Comparison of ENCODE assay signal across 9 cellular contexts in the genomic region with DNA sequence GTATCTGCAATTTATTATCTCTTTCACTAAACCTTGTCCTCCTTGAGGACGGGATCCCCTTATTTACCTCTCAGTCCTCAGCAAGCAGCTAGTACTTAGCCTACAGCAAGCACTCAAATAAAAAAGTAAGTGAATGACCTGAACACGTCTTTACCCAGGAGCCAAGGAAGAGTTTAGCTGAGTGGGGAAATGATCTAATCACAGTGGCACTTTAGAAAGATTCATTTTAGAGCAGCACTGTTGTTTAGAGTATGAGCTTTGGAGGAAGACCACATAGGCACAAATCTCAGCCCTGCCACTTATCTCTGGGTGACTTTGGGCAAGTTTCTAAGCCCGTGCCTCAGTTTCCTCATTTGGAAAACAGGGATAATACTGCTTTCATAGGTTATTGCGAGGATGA. TPM values are rescaled to one million over a fixed set of nuclear protein-coding genes. Genes with fewer than 3 reads are reported as not detected.
DNase-seq lines count a peak whose midpoint lies in the region; ATAC-seq lines count a peak whose summit lies in the region.
"Had no signal": no experiment of that assay in that cellular context is flagged by ENCODE, and none has a peak within 500 bp of the region (broad histone marks: within the 10 kb centered on the region; RNA-seq: fewer than 3 reads in every experiment).

No MANE protein-coding gene starts in this region.

- peaks cover 11 to 12% of the 10 kb centered on the region in 2 donors for H3K36me3 Mint-ChIP-seq in activated T-cell treated with anti-CD3 and anti-CD28 coated beads, Interleukin-2, amount 50 U/mL, for 72 hours (ENCODE audit: insufficient read depth in 2 of 2)
- peaks cover 57% of the 10 kb centered on the region for H3K36me3 Mint-ChIP-seq in stimulated activated effector memory CD8-positive, alpha-beta T cell treated with anti-CD3 and anti-CD28 coated beads, Interleukin-12 subunit alpha, Interleukin-12 subunit beta, amount 100 ng/mL, for 72 hours

- no peaks in the 10 kb centered on the region for H3K27me3 ChIP-seq in SJCRH30

- H3K27me3 Mint-ChIP-seq in activated T-cell treated with anti-CD3 and anti-CD28 coated beads, Interleukin-2, amount 50 U/mL, for 72 hours (ENCODE audit: low read depth) = peaks cover 11% of the 10 kb centered on the region

- no peaks in the 10 kb centered on the region; the same call in 1 of the 2 replicates for H3K4me1 ChIP-seq in SJCRH30

- H3K9me3 Mint-ChIP-seq in activated T-cell treated with anti-CD3 and anti-CD28 coated beads, Interleukin-2, amount 50 U/mL, for 72 hours = no peaks in the 10 kb centered on the region
- no peaks in the 10 kb centered on the region for H3K9me3 Mint-ChIP-seq in stimulated activated effector memory CD8-positive, alpha-beta T cell treated with anti-CD3 and anti-CD28 coated beads, Interleukin-12 subunit alpha, Interleukin-12 subunit beta, amount 100 ng/mL, for 72 hours

- peak overlapping the region; percentile 82 to 88 for H3K4me3 Mint-ChIP-seq in activated T-cell treated with anti-CD3 and anti-CD28 coated beads, Interleukin-2, amount 50 U/mL, for 72 hours
- H3K4me3 Mint-ChIP-seq in stimulated activated effector memory CD8-positive, alpha-beta T cell treated with anti-CD3 and anti-CD28 coated beads, Interleukin-12 subunit alpha, Interleukin-12 subunit beta, amount 100 ng/mL, for 72 hours = peak overlapping the region; percentile 76

- ATAC-seq in activated T-cell treated with anti-CD3 and anti-CD28 coated beads, Interleukin-2, amount 50 U/mL, for 72 hours (replicated peaks in 1 of 2) = no peak
- ATAC-seq in stimulated activated effector memory CD8-positive, alpha-beta T cell treated with anti-CD3 and anti-CD28 coated beads, Interleukin-12 subunit alpha, Interleukin-12 subunit beta, amount 100 ng/mL, for 72 hours = no peak
- ATAC-seq in HG03196 (IDR thresholded peaks at IDR 0.05; ENCODE audit: unreplicated experiment) = no peak

- H3K4me1 Mint-ChIP-seq in activated T-cell treated with anti-CD3 and anti-CD28 coated beads, Interleukin-2, amount 50 U/mL, for 72 hours (ENCODE audit: low read depth) = peaks cover 53% of the 10 kb centered on the region
- peaks cover 58% of the 10 kb centered on the region for H3K4me1 Mint-ChIP-seq in stimulated activated effector memory CD8-positive, alpha-beta T cell treated with anti-CD3 and anti-CD28 coated beads, Interleukin-12 subunit alpha, Interleukin-12 subunit beta, amount 100 ng/mL, for 72 hours

- no peak for DNase-seq in activated T-cell treated with anti-CD3 and anti-CD28 coated beads, Interleukin-2, amount 50 U/mL, for 72 hours
- DNase-seq in activated T-cell treated with anti-CD3 and anti-CD28 coated beads for 4 hours (no peak), SJCRH30 (no peak), epithelial cell of prostate (ENCODE audit: low read depth, low spot score) (no peak), SKM-1 (lab: John Stamatoyannopoulos, UW; ENCODE audit: unreplicated experiment) (no peak), T1000 (lab: John Stamatoyannopoulos, UW) (no peak)
- DNase-seq in stimulated activated effector memory CD8-positive, alpha-beta T cell treated with anti-CD3 and anti-CD28 coated beads, Interleukin-12 subunit alpha, Interleukin-12 subunit beta, amount 100 ng/mL, for 72 hours (ENCODE audit: low spot score in 2 of 2) = no peak
- DNase-seq: effector CD4-positive, alpha-beta T cell had no signal

- no peaks in the 10 kb centered on the region for H3K36me3 ChIP-seq in SJCRH30

- H3K27ac ChIP-seq in SJCRH30 (no peak overlapping the region), epithelial cell of prostate (peak overlapping the region; percentile 88)

- peak overlapping the region; percentile 85 for H3K27ac Mint-ChIP-seq in activated T-cell treated with anti-CD3 and anti-CD28 coated beads, Interleukin-2, amount 50 U/mL, for 72 hours
- peak overlapping the region; percentile 67 for H3K27ac Mint-ChIP-seq in stimulated activated effector memory CD8-positive, alpha-beta T cell treated with anti-CD3 and anti-CD28 coated beads, Interleukin-12 subunit alpha, Interleukin-12 subunit beta, amount 100 ng/mL, for 72 hours

- 0 out of 2 replicates have a peak overlapping the region, but pooled peaks have one; percentile 89 for H3K4me3 ChIP-seq in SJCRH30

- H3K9me3 ChIP-seq in SJCRH30 (replicated peaks) = no peaks in the 10 kb centered on the region

RNA-seq across cellular contexts. Expression of gene FAM120C, which starts 2.7 kb away (rescaled TPM):
- 10 to 100 TPM in 1 of 2 donors, 1 to 10 TPM in 1; 9.9 to 10.5 TPM for total RNA-seq in activated T-cell treated with anti-CD3 and anti-CD28 coated beads, Interleukin-2, amount 50 U/mL, for 72 hours
- total RNA-seq in SJCRH30 (2014; rRNA removed; shearing (Covaris generic)) = 4.2 and 4.6 TPM in 2 replicates
